In the genomic region with DNA sequence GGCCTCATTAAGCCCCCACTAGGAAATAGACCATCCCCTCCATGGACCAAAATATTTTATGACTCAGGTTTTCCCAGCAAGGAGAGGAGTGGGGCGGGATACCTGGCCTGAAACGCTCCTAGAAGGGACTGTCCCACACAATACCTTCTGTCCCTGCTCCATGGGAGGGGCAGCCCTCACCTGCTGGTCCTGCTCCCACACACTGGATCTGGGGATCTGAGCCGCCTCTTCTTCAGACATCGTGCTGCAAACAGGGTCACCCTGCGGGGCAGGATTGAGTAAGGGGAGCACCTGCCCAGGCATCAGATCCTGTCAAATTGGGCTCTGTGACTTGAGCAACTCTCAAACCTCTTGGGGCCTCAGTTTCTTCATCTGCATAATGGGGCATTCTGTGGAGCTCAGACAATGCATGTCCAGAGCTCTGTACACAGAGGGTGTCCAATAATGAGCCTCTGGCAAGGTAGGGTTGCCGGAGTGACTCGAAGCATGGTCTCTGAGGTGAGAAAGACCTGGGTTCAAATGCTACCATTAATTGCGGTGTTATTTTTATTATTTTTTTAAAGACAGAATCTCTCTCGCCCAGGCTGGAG, we compare ENCODE assay signal across 29 cellular contexts. TPM values are rescaled to one million over a fixed set of nuclear protein-coding genes. Genes with fewer than 3 reads are reported as not detected.
"Had no signal": no experiment of that assay in that cellular context is flagged by ENCODE, and none has a peak within 500 bp of the region (broad histone marks: within the 10 kb centered on the region; RNA-seq: fewer than 3 reads in every experiment).

No MANE protein-coding gene starts in this region.

- H3K9ac ChIP-seq: neural progenitor cell had no signal

- DNase-seq: activated CD4-positive, alpha-beta T cell treated with anti-CD3 and anti-CD28 coated beads for 4 hours; activated CD4-positive, alpha-beta T cell treated with anti-CD3 and anti-CD28 coated beads, Interleukin-2, amount 50 U/mL, for 4 hours; activated naive CD4-positive, alpha-beta T cell; activated T-cell treated with anti-CD3 and anti-CD28 coated beads for 4 hours; activated T-cell treated with anti-CD3 and anti-CD28 coated beads, Interleukin-2, amount 50 U/mL, for 72 hours; anterior cingulate cortex; cerebellar nuclear complex; colonic mucosa; effector CD8-positive, alpha-beta T cell; erythroblast; head of caudate nucleus; hypothalamus; immature natural killer cell; kidney; lower lobe of right lung; mesendoderm; natural killer cell; posterior cingulate gyrus; small intestine; stimulated activated CD4-positive, alpha-beta T cell treated with anti-CD3 and anti-CD28 coated beads, Interleukin-4, amount 100 ng/mL, for 24 hours; stimulated activated naive CD8-positive, alpha-beta T cell treated with anti-CD3 and anti-CD28 coated beads, Interleukin-15, amount 100 ng/mL, for 72 hours; upper lobe of right lung had no signal

- H3K27ac ChIP-seq: cardiac muscle cell, colonic mucosa, neural progenitor cell, thyroid gland, VCaP had no signal

- H3K9me3 ChIP-seq: colonic mucosa, lower lobe of right lung, thyroid gland, upper lobe of right lung had no signal

- H3K4me1 ChIP-seq: colonic mucosa had no signal

- FAIRE-seq: kidney, small intestine had no signal

- H3K36me3 ChIP-seq: cardiac muscle cell, colonic mucosa, lower lobe of right lung, neural progenitor cell, thyroid gland, upper lobe of right lung had no signal

- H2AFZ ChIP-seq: neural progenitor cell had no signal

- H3K27me3 ChIP-seq: cardiac muscle cell, colonic mucosa, thyroid gland, upper lobe of right lung had no signal

RNA-seq across cellular contexts. Expression of a gene that starts 1.1 kb away (rescaled TPM):
- total RNA-seq: T-helper 1 cell treated with Interleukin-12 subunit alpha and Interleukin-12 subunit beta and Interleukin-4 antibody, amounts not matched to agents 30 ng/mL and 1 ng/mL, for 36 hours had no signal
- polyA plus RNA-seq: immature natural killer cell had no signal

RNA-seq across cellular contexts. Expression of a gene that starts 5.9 kb away (rescaled TPM):
- total RNA-seq: osteoblast had no signal
- polyA plus RNA-seq: immature natural killer cell had no signal

RNA-seq across cellular contexts. Expression of a gene that starts 15.6 kb away (rescaled TPM):
- total RNA-seq: T-helper 1 cell treated with Interleukin-12 subunit alpha and Interleukin-12 subunit beta and Interleukin-4 antibody, amounts not matched to agents 30 ng/mL and 1 ng/mL, for 36 hours had no signal

RNA-seq across cellular contexts. Expression of a gene that starts 25.6 kb away (rescaled TPM):
- total RNA-seq: activated naive CD4-positive, alpha-beta T cell treated with anti-CD3 and anti-CD28 coated beads, Interleukin-2, amount 50 U/mL, for 72 hours; T-helper 1 cell treated with Interleukin-12 subunit alpha and Interleukin-12 subunit beta and Interleukin-4 antibody, amounts not matched to agents 30 ng/mL and 1 ng/mL, for 36 hours had no signal
- polyA plus RNA-seq: immature natural killer cell had no signal
